8 cellular contexts compared by ENCODE assay signal in the genomic region with DNA sequence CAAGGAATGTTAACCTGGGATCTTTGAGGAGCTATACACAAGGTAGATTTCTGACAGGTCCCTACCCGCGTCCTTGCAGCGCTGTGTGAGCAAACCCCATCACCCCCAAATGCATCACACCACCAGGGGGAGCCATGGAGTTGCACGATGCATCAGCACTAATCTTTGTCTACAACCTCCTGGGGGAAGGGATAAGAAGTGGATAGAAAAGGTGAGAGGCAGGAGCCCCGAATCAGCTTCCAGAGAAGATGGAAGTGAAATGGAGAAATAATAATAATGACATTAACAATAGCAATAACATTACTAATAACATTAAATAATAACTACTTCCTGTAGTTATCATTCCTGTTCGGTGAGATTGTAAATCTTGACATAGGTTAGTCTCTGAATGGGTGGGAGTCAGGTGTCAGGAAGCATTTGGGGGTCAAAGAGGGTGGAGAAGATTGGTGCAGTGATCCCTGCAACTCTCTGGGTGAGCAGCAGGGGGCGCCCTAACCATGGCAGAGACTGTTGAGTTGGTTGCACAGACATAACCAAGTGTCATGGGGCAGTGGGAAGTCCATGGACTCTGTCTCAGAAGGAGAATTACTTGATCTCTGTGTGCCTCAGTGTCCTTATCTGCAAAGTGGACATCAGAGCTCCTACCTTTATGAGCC. TPM values are rescaled to one million over a fixed set of nuclear protein-coding genes. Genes with fewer than 3 reads are reported as not detected.
A peak's percentile ranks its signal among the peaks of the same experiment; 100 is the strongest.
DNase-seq lines count a peak whose midpoint lies in the region; ATAC-seq and TF ChIP-seq lines count a peak whose summit lies in the region.

No MANE protein-coding gene starts in this region.

- no peak overlapping the region for H3K27ac ChIP-seq in lower lobe of right lung

- peak; percentile 67 for TF ChIP-seq CTCF in lower lobe of right lung (IDR thresholded peaks at IDR 0.05)

- DNase-seq in GM03348 (ENCODE audit: low spot score): peak; percentile 44
- DNase-seq in M059J (ENCODE audit: low read depth): peak; percentile 33
- peak; percentile 56 for DNase-seq in activated CD4-positive, CD25-positive, alpha-beta regulatory T cell treated with anti-CD3 and anti-CD28 coated beads, Interleukin-2, amount 50 U/mL, for 16 hours (ENCODE audit: low read depth, low spot score)
- DNase-seq in cerebellar cortex (ENCODE audit: low spot score): peak; percentile 43
- peak; percentile 76 for DNase-seq in lower lobe of right lung
- DNase-seq in stimulated activated CD8-positive, alpha-beta memory T cell treated with anti-CD3 and anti-CD28 coated beads, Interleukin-7, amount 100 ng/mL, for 1 hour (ENCODE audit: low read depth in 2 of 2): peak; percentile 62 to 66
- DNase-seq in pons (ENCODE audit: low spot score): no peak

- peak; percentile 79 to 84 for ATAC-seq in lower lobe of right lung
- ATAC-seq in GM19023 (IDR thresholded peaks at IDR 0.05; ENCODE audit: unreplicated experiment): no peak

- H3K4me3 ChIP-seq in lower lobe of right lung: no peak overlapping the region

- H3K9me3 ChIP-seq in lower lobe of right lung: no peaks in the 10 kb centered on the region

- intact Hi-C loops in lower lobe of right lung (cut with DNase I): no loop called here

- H3K36me3 ChIP-seq in lower lobe of right lung: no peaks in the 10 kb centered on the region

- H3K4me1 ChIP-seq in lower lobe of right lung: no peaks in the 10 kb centered on the region

- no peaks in the 10 kb centered on the region for H3K27me3 ChIP-seq in lower lobe of right lung (ENCODE audit: low read depth)

RNA-seq across cellular contexts. Expression of a gene that starts 16.5 kb away (rescaled TPM):
- not detected in 2 replicates for total RNA-seq in M059J (2014; rRNA removed; shearing (Covaris generic))
- total RNA-seq in lower lobe of right lung: 10.0 TPM

RNA-seq across cellular contexts. Expression of a gene that starts 33.9 kb away (rescaled TPM):
- total RNA-seq in M059J (2014; rRNA removed; shearing (Covaris generic)): 0.27 TPM in 1 of 2 replicates, not detected in the other
- total RNA-seq in lower lobe of right lung: 24.8 TPM

RNA-seq across cellular contexts. Expression of a gene that starts 50.4 kb away (rescaled TPM):
- total RNA-seq in M059J (2014; rRNA removed; shearing (Covaris generic)): 1.4 and 9.7 TPM in 2 replicates
- total RNA-seq in lower lobe of right lung: 8.3 TPM

Comparison
In these comparisons a context has a peak if more than half of its experiments do, and no peak if none do; other contexts are left out.
1. RNA of a gene that starts 16.5 kb away (total RNA-seq): 10.0 TPM in lower lobe of right lung (single experiment); not detected in M059J; every median in the first group is over 10 times any median in the second.
2. RNA of a gene that starts 33.9 kb away (total RNA-seq): 24.8 TPM in lower lobe of right lung (single experiment); 0.27 TPM in M059J; every median in the first group is over 10 times any median in the second.